Comparison of ENCODE assay signal across 10 cellular contexts in the genomic region with DNA sequence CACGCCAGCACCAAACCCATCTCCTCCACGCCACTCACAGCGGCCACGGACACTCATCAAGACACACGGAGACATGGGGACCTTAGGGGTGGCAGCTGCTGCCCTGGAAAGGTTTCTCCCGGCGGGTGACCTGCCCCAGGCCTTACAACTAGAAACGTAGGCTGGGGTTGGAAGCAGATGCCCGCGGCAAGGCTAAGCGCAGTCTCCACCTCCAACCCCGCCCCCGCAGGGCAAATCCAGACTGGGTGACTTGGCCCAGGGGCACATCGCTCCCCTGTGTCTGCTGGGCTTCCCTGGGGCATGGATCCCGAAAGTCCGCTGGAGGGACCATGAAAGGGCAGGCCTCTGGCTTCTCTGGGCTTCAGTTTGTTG. TPM values are rescaled to one million over a fixed set of nuclear protein-coding genes. Genes with fewer than 3 reads are reported as not detected.
DNase-seq lines count a peak whose midpoint lies in the region; ATAC-seq and TF ChIP-seq lines count a peak whose summit lies in the region.
"Had no signal": no experiment of that assay in that cellular context is flagged by ENCODE, and none has a peak within 500 bp of the region (broad histone marks: within the 10 kb centered on the region; RNA-seq: fewer than 3 reads in every experiment).

No MANE protein-coding gene starts in this region.

- no peak overlapping the region for H3K9ac ChIP-seq in fibroblast of lung (ENCODE audit: insufficient read depth, low read length)

- H3K79me2 ChIP-seq in PC-9 (ENCODE audit: low read depth), result no peaks in the 10 kb centered on the region
- H3K79me2 ChIP-seq in fibroblast of lung (ENCODE audit: control insufficient read depth, insufficient read depth, low read length), result no peaks in the 10 kb centered on the region

- no peaks in the 10 kb centered on the region for H3K36me3 ChIP-seq in CD8-positive, alpha-beta T cell (ENCODE audit: insufficient read depth, low read length)
- H3K36me3 ChIP-seq in PC-9 (ENCODE audit: low read depth) (no peaks in the 10 kb centered on the region), fibroblast of lung (ENCODE audit: control insufficient read depth, insufficient read depth, low read length) (no peaks in the 10 kb centered on the region), MG63 (no peaks in the 10 kb centered on the region)

- POLR2A ChIA-PET in CD8-positive, alpha-beta T cell (lab: Charles Lee), result no interaction called here
- POLR2A ChIA-PET in PC-9 (lab: Charles Lee; ENCODE audit: unreplicated experiment), result no interaction called here

- H3K4me1 Mint-ChIP-seq in CD8-positive, alpha-beta T cell (ENCODE audit: low read depth), result peaks cover 7% of the 10 kb centered on the region
- H3K4me1 Mint-ChIP-seq in nephron progenitor cell, result peaks cover 36% of the 10 kb centered on the region

- H3K4me1 ChIP-seq in CD8-positive, alpha-beta T cell (ENCODE audit: insufficient read depth, low read length), result no peaks in the 10 kb centered on the region
- H3K4me1 ChIP-seq in PC-9 (replicated peaks; ENCODE audit: insufficient read depth) (no peaks in the 10 kb centered on the region), fibroblast of lung (ENCODE audit: control insufficient read depth, extremely low read depth, insufficient read depth, low read length) (no peaks in the 10 kb centered on the region)

- H3K9me3 Mint-ChIP-seq in CD8-positive, alpha-beta T cell, result no peaks in the 10 kb centered on the region
- peaks cover 4% of the 10 kb centered on the region for H3K9me3 Mint-ChIP-seq in nephron progenitor cell

- TF ChIP-seq CTCF in CD8-positive, alpha-beta T cell (IDR thresholded peaks at IDR 0.05), result no peak
- TF ChIP-seq CTCF in PC-9 (conservative IDR thresholded peaks at IDR 0.05), result no peak
- TF ChIP-seq CTCF in fibroblast of lung (conservative IDR thresholded peaks at IDR 0.05 in 1 of 2, IDR thresholded peaks at IDR 0.05 in 1 of 2; ENCODE audit: low read depth in 1 of 2, low read length in 2 of 2), result no peak
- TF ChIP-seq CTCF in nephron progenitor cell (IDR thresholded peaks at IDR 0.05), result no peak

- CTCF ChIA-PET in CD8-positive, alpha-beta T cell (lab: Charles Lee), result no interaction called here
- CTCF ChIA-PET in PC-9 (lab: Charles Lee), result interaction anchor here (0.5 kb wide), 1 partner anchor 156 kb away, joined by 5 read pairs; no protein-coding TSS in a partner anchor

- H3K27me3 Mint-ChIP-seq in CD8-positive, alpha-beta T cell (ENCODE audit: low read depth), result peaks cover 33% of the 10 kb centered on the region
- H3K27me3 Mint-ChIP-seq in nephron progenitor cell (ENCODE audit: low read depth, poor library complexity), result peaks cover 59% of the 10 kb centered on the region

- intact Hi-C loops in CD8-positive, alpha-beta T cell (cut with DNase I, micrococcal nuclease), result no loop called here
- intact Hi-C loops in PC-9 (cut with micrococcal nuclease; ENCODE audit: unreplicated experiment), result no loop called here

- no peaks in the 10 kb centered on the region for H3K9me3 ChIP-seq in CD8-positive, alpha-beta T cell (ENCODE audit: low read length)
- no peaks in the 10 kb centered on the region; the same call in 1 of the 2 replicates for H3K9me3 ChIP-seq in PC-9 (ENCODE audit: insufficient read depth, low read depth)
- no peaks in the 10 kb centered on the region for H3K9me3 ChIP-seq in fibroblast of lung (ENCODE audit: control insufficient read depth, insufficient read depth, low read depth, low read length)
- no peaks in the 10 kb centered on the region for H3K9me3 ChIP-seq in MG63

- H2AFZ ChIP-seq in PC-9 (no peak overlapping the region), fibroblast of lung (ENCODE audit: low read length) (no peak overlapping the region)

- peak overlapping the region; percentile 30 for H3K4me3 ChIP-seq in CD8-positive, alpha-beta T cell (ENCODE audit: low read depth, low read length)
- no peak overlapping the region for H3K4me3 ChIP-seq in PC-9
- H3K4me3 ChIP-seq in fibroblast of lung (replicated peaks in 1 of 4; ENCODE audit: control extremely low read depth in 1 of 4, insufficient read depth in 1 of 4, low read depth in 3 of 4, low read length in 4 of 4), result no peak overlapping the region
- no peak overlapping the region for H3K4me3 ChIP-seq in MG63

- ATAC-seq in CD8-positive, alpha-beta T cell, result no peak
- ATAC-seq in GM21360 (IDR thresholded peaks at IDR 0.05; ENCODE audit: unreplicated experiment), result no peak

- no peak for DNase-seq in CD8-positive, alpha-beta T cell
- peak in 1 of 2 experiments; percentile 60 for DNase-seq in PC-9
- DNase-seq in fibroblast of lung (ENCODE audit: low read depth in 2 of 2), result no peak
- DNase-seq in nephron progenitor cell, result no peak
- DNase-seq in activated CD8-positive, alpha-beta memory T cell treated with anti-CD3 and anti-CD28 coated beads, Interleukin-2, amount 50 U/mL, for 4 hours, result no peak
- DNase-seq in stimulated activated CD8-positive, alpha-beta memory T cell treated with anti-CD3 and anti-CD28 coated beads, Interleukin-4, amount 100 ng/mL, for 48 hours, result no peak
- no peak for DNase-seq in MG63
- DNase-seq: activated CD4-positive, alpha-beta T cell treated with anti-CD3 and anti-CD28 coated beads, Interleukin-2, amount 50 U/mL, for 4 hours; NCI-H1048 had no signal

- no TSS peak for BruUV-seq in PC-9 (replicated peaks; lab: Mats Ljungman, UMichigan)

- peaks cover 4% of the 10 kb centered on the region for H3K27me3 ChIP-seq in CD8-positive, alpha-beta T cell (ENCODE audit: insufficient read depth, low read length)
- no peaks in the 10 kb centered on the region for H3K27me3 ChIP-seq in PC-9 (ENCODE audit: insufficient read depth, low read depth)
- H3K27me3 ChIP-seq in fibroblast of lung (ENCODE audit: control insufficient read depth, insufficient read depth, low read length), result peaks cover 4% of the 10 kb centered on the region
- H3K27me3 ChIP-seq in MG63, result no peaks in the 10 kb centered on the region

- H3F3A ChIP-seq in PC-9 (ENCODE audit: insufficient read depth, low read depth), result no peaks in the 10 kb centered on the region; the same call in 1 of the 2 replicates

- H3K27ac ChIP-seq in CD8-positive, alpha-beta T cell (ENCODE audit: low read depth, low read length), result no peak overlapping the region
- no peak overlapping the region for H3K27ac ChIP-seq in PC-9
- no peak overlapping the region for H3K27ac ChIP-seq in fibroblast of lung (ENCODE audit: insufficient read depth, low read length)

- no peak overlapping the region for H3K27ac Mint-ChIP-seq in CD8-positive, alpha-beta T cell
- H3K27ac Mint-ChIP-seq in nephron progenitor cell, result no peak overlapping the region

- no peaks in the 10 kb centered on the region for H3K36me3 Mint-ChIP-seq in CD8-positive, alpha-beta T cell
- H3K36me3 Mint-ChIP-seq in nephron progenitor cell (ENCODE audit: low read depth), result no peaks in the 10 kb centered on the region

- H3K4me2 ChIP-seq in PC-9, result peak overlapping the region; percentile 53; the same call in 1 of the 2 replicates
- peak overlapping the region; percentile 25 for H3K4me2 ChIP-seq in fibroblast of lung (ENCODE audit: extremely low read depth, insufficient read depth, low read length)

- H4K20me1 ChIP-seq in PC-9 (ENCODE audit: insufficient read depth), result no peaks in the 10 kb centered on the region
- no peaks in the 10 kb centered on the region for H4K20me1 ChIP-seq in fibroblast of lung (ENCODE audit: control insufficient read depth, extremely low read depth, insufficient read depth, low read length)

- H3K9me2 ChIP-seq in PC-9 (ENCODE audit: insufficient read depth), result no peaks in the 10 kb centered on the region

- peak overlapping the region; percentile 39 for H3K4me3 Mint-ChIP-seq in CD8-positive, alpha-beta T cell
- H3K4me3 Mint-ChIP-seq in nephron progenitor cell, result peak overlapping the region; percentile 50

RNA-seq across cellular contexts. Expression of a gene that starts 12.0 kb away (rescaled TPM):
- total RNA-seq in CD8-positive, alpha-beta T cell, result not detected
- total RNA-seq in PC-9 (2021) (255 and 371 TPM in 2 replicates), fibroblast of lung (223 and 276 TPM in 2 replicates)
- 44.7 and 65.0 TPM in 2 replicates for polyA plus RNA-seq in fibroblast of lung
- polyA plus RNA-seq in fibroblast of lung (2012), result 37.9 and 47.2 TPM in 2 replicates
- polyA minus RNA-seq in fibroblast of lung (ENCODE audit: low replicate concordance), result 43.7 and 54.7 TPM in 2 replicates
- total RNA-seq in MG63 (2014; rRNA removed; shearing (Covaris generic); ENCODE audit: low replicate concordance), result 536 and 752 TPM in 2 replicates

Comparison
In these comparisons a context has a peak if more than half of its experiments do, and no peak if none do; other contexts are left out.
1. RNA of a gene that starts 12.0 kb away (total RNA-seq): 536 to 752 TPM in MG63, 255 to 371 TPM in PC-9 and 223 to 276 TPM in fibroblast of lung; not detected in CD8-positive, alpha-beta T cell; every median in the first group is over 100 times any median in the second.